Comparison of ENCODE assay signal across 23 cellular contexts in genomic region chr4:14410469-14410868, GRCh38.
DNase-seq lines count a peak whose midpoint lies in the region; ATAC-seq lines count a peak whose summit lies in the region.
"Had no signal": no experiment of that assay in that cellular context is flagged by ENCODE, and none has a peak within 500 bp of the region (broad histone marks: within the 10 kb centered on the region; RNA-seq: fewer than 3 reads in every experiment).

No MANE protein-coding gene starts in this region.

- DNase-seq in DMS53 (lab: John Stamatoyannopoulos, UW) (peak; percentile 10), DMS53 treated with DMSO at 0.1 percent for 48 hours (lab: John Stamatoyannopoulos, UW; ENCODE audit: unreplicated experiment) (no peak), ELF-1 (ENCODE audit: low read depth, low spot score) (peak; percentile 39), NCI-H510A treated with DMSO at 0.1 percent for 48 hours (lab: John Stamatoyannopoulos, UW) (peak; percentile 4), brain pericyte (ENCODE audit: low read depth, low spot score) (peak; percentile 24), SW480 (ENCODE audit: low spot score) (no peak), kidney glomerular epithelial cell (lab: John Stamatoyannopoulos, UW) (no peak)
- DNase-seq: ACHN, DMS153, GOT3, HCEC 1CT, IMR-90, KG1, MG63, NCI-H1105 treated with DMSO at 0.1 percent for 48 hours, NCI-H187, NCI-H2081 treated with DMSO at 0.1 percent for 48 hours, PC-3, SJCRH30, T-helper 2 cell had no signal

- ATAC-seq in GM18520 (IDR thresholded peaks at IDR 0.05; ENCODE audit: unreplicated experiment) = no peak
- ATAC-seq: PC-3, Right ventricle myocardium inferior, SK-N-SH treated with all-trans-retinoic acid at 6 μM for 48 hours had no signal

Comparison
In these comparisons a context has a peak if more than half of its experiments do, and no peak if none do; other contexts are left out.
1. DNase-seq: peak in DMS53 (single experiment), ELF-1 (single experiment), NCI-H510A treated with DMSO at 0.1 percent for 48 hours (single experiment) and brain pericyte (single experiment); none in DMS53 treated with DMSO at 0.1 percent for 48 hours (single experiment), SW480 (single experiment) and kidney glomerular epithelial cell (single experiment).